In genomic region chr20:58179432-58180099, GRCh38 we compare ENCODE assay signal across 8 cellular contexts. TPM values are rescaled to one million over a fixed set of nuclear protein-coding genes. Genes with fewer than 3 reads are reported as not detected.
DNase-seq lines count a peak whose midpoint lies in the region; ATAC-seq and TF ChIP-seq lines count a peak whose summit lies in the region.

No MANE protein-coding gene starts in this region.

- WGBS in right lobe of liver (ENCODE audit: insufficient coverage, low coverage, low lambda C conversion rate, missing lambda C conversion rate) = 3% methylated on average over 11 of the region's 46 CpGs

- no peaks in the 10 kb centered on the region for H3K36me3 ChIP-seq in right lobe of liver

- no peaks in the 10 kb centered on the region for H3K9me3 ChIP-seq in right lobe of liver

- no peak overlapping the region for H3K27ac ChIP-seq in coronary artery
- H3K27ac ChIP-seq in right lobe of liver = no peak overlapping the region

- intact Hi-C loops in right lobe of liver (cut with DNase I) = loop anchor here in 1 of 2 donors (5.0 kb wide), 1 partner anchor 522 kb away; no protein-coding TSS in a partner anchor

- TF ChIP-seq CTCF in coronary artery (IDR thresholded peaks at IDR 0.05) (peak; percentile 97), right lobe of liver (IDR thresholded peaks at IDR 0.05) (peak; percentile 92 to 99 (median 98))

- H3K4me3 ChIP-seq in coronary artery (peak overlapping the region; percentile 62), right lobe of liver (peak overlapping the region in 1 of 3 donors; percentile 13)

- H3K27me3 ChIP-seq in right lobe of liver = peaks cover 0 to 4% of the 10 kb centered on the region in 2 donors

- ATAC-seq in GM18867 (IDR thresholded peaks at IDR 0.05; ENCODE audit: unreplicated experiment) (peak; percentile 75), right lobe of liver (peak; percentile 77 to 93 (median 88)), GM19452 (IDR thresholded peaks at IDR 0.05; ENCODE audit: unreplicated experiment) (no peak)

- peak; percentile 70 for DNase-seq in AG08395 (ENCODE audit: low spot score)
- DNase-seq in NCI-H1930 (lab: John Stamatoyannopoulos, UW) = peak; percentile 44 to 66
- peak; percentile 66 for DNase-seq in activated CD4-positive, alpha-beta T cell treated with anti-CD3 and anti-CD28 coated beads, Interleukin-2, amount 50 U/mL, for 1 hour
- no peak for DNase-seq in coronary artery (ENCODE audit: low spot score)
- DNase-seq in right lobe of liver = peak; percentile 43 to 66 (median 63)
- peak; percentile 7 to 68 (median 42) for DNase-seq in stimulated activated CD4-positive, alpha-beta T cell treated with anti-CD3 and anti-CD28 coated beads, TNF-alpha, amount 100 ng/mL, for 1 hour (ENCODE audit: low read depth in 3 of 3, low spot score in 1 of 3)

- peaks cover 0 to 7% (median 0%) of the 10 kb centered on the region in 4 donors for H3K4me1 ChIP-seq in right lobe of liver

- no peak for TF ChIP-seq POLR2A in right lobe of liver (IDR thresholded peaks at IDR 0.05)

RNA-seq across cellular contexts. Expression of gene ANKRD60, which starts 48.9 kb away (rescaled TPM):
- not detected for total RNA-seq in right lobe of liver
